23 cellular contexts compared by ENCODE assay signal in genomic region chr10:59508956-59509355, GRCh38.
DNase-seq lines count a peak whose midpoint lies in the region; ATAC-seq and TF ChIP-seq lines count a peak whose summit lies in the region.
"Had no signal": no experiment of that assay in that cellular context is flagged by ENCODE, and none has a peak within 500 bp of the region (broad histone marks: within the 10 kb centered on the region; RNA-seq: fewer than 3 reads in every experiment).

No MANE protein-coding gene starts in this region.

- no peak overlapping the region for H3K4me3 ChIP-seq in Jurkat, Clone E6-1 (ENCODE audit: low read length)
- H3K4me3 ChIP-seq in adrenal gland = no peak overlapping the region
- H3K4me3 ChIP-seq in upper lobe of right lung = no peak overlapping the region
- H3K4me3 ChIP-seq in spleen = no peak overlapping the region
- H3K4me3 ChIP-seq: BLaER1, GM12878 had no signal

- H3K27ac ChIP-seq in adrenal gland (no peak overlapping the region), upper lobe of right lung (no peak overlapping the region), spleen (no peak overlapping the region)
- H3K27ac ChIP-seq: BLaER1 had no signal

- intact Hi-C loops in adrenal gland (cut with DNase I) (no loop called here), upper lobe of right lung (cut with DNase I) (no loop called here), spleen (cut with DNase I; ENCODE audit: low total_unique reads) (no loop called here)

- H3K36me3 ChIP-seq in adrenal gland (replicated peaks in 1 of 2) (no peaks in the 10 kb centered on the region), upper lobe of right lung (no peaks in the 10 kb centered on the region), spleen (no peaks in the 10 kb centered on the region)
- H3K36me3 ChIP-seq: BE2C, BLaER1 had no signal

- TF ChIP-seq CTCF in adrenal gland (IDR thresholded peaks at IDR 0.05) (no peak), upper lobe of right lung (IDR thresholded peaks at IDR 0.05) (no peak), spleen (IDR thresholded peaks at IDR 0.05 in 8 of 11, conservative IDR thresholded peaks at IDR 0.05 in 3 of 11) (no peak)

- DNase-seq in Jurkat, Clone E6-1 (ENCODE audit: low read depth, low spot score) = peak; percentile 1
- DNase-seq in OCI-M1 (lab: John Stamatoyannopoulos, UW) (peak; percentile 7), myocyte (ENCODE audit: low read depth) (peak; percentile 78), adrenal gland (no peak), LoVo (ENCODE audit: low spot score) (no peak), upper lobe of right lung (no peak), spleen (no peak)
- DNase-seq: 8988T; ACHN; BE2C; C1 segment of cervical spinal cord; CD4-positive, alpha-beta memory T cell; CD4-positive, CD25-positive, alpha-beta regulatory T cell; CD8-positive, alpha-beta memory T cell; COR-L47; DMS 273 treated with DMSO at 0.1 percent for 48 hours; DMS153; DMS79; DND-41; EL; GDM1 had no signal

- no peak for TF ChIP-seq POLR2A in adrenal gland (IDR thresholded peaks at IDR 0.05)
- TF ChIP-seq POLR2A in spleen (IDR thresholded peaks at IDR 0.05) = no peak

- H3K27me3 ChIP-seq in adrenal gland = no peaks in the 10 kb centered on the region
- no peaks in the 10 kb centered on the region for H3K27me3 ChIP-seq in upper lobe of right lung
- no peaks in the 10 kb centered on the region for H3K27me3 ChIP-seq in spleen (replicated peaks in 1 of 7)
- H3K27me3 ChIP-seq: BE2C, BLaER1 had no signal

- no peaks in the 10 kb centered on the region for H3K4me1 ChIP-seq in adrenal gland (replicated peaks in 1 of 2)
- H3K4me1 ChIP-seq in upper lobe of right lung = no peaks in the 10 kb centered on the region
- no peaks in the 10 kb centered on the region for H3K4me1 ChIP-seq in spleen
- H3K4me1 ChIP-seq: BLaER1 had no signal

- 40 to 58% (median 48%) methylated on average over 1 of the region's 1 CpG for WGBS in adrenal gland, 4 donors
- 44 to 62% (median 53%) methylated on average over 1 of the region's 1 CpG for WGBS in spleen, 5 donors

- H3K9me3 ChIP-seq in adrenal gland (replicated peaks in 1 of 3) (no peaks in the 10 kb centered on the region), upper lobe of right lung (no peaks in the 10 kb centered on the region), spleen (no peaks in the 10 kb centered on the region)
- H3K9me3 ChIP-seq: BE2C, BLaER1 had no signal

- ATAC-seq in upper lobe of right lung = no peak
- ATAC-seq: GM12878 had no signal

Comparison
In these comparisons a context has a peak if more than half of its experiments do, and no peak if none do; other contexts are left out.
1. DNase-seq: peak in Jurkat, Clone E6-1 (single experiment), OCI-M1 (single experiment) and myocyte (single experiment); none in adrenal gland (0 of 7), LoVo (single experiment), upper lobe of right lung (single experiment) and spleen (single experiment).